11 cellular contexts compared by ENCODE assay signal in genomic region chr6:90222724-90223198, GRCh38.
DNase-seq lines count a peak whose midpoint lies in the region; ATAC-seq and FAIRE-seq lines count a peak whose summit lies in the region.
"Had no signal": no experiment of that assay in that cellular context is flagged by ENCODE, and none has a peak within 500 bp of the region (broad histone marks: within the 10 kb centered on the region; RNA-seq: fewer than 3 reads in every experiment).

No MANE protein-coding gene starts in this region.

- no peak overlapping the region for H3K27ac ChIP-seq in Karpas-422 (ENCODE audit: low read length)
- H3K27ac ChIP-seq: cardiac muscle cell, KMS-11 had no signal

- no peaks in the 10 kb centered on the region for H3K9me3 ChIP-seq in Karpas-422 (ENCODE audit: low read length)

- no peak overlapping the region for H3K9ac ChIP-seq in Karpas-422 (ENCODE audit: low read length)
- H3K9ac ChIP-seq: KMS-11 had no signal

- H3K36me3 ChIP-seq in Karpas-422 (ENCODE audit: insufficient read depth, low read length): no peaks in the 10 kb centered on the region

- no peaks in the 10 kb centered on the region for H4K20me1 ChIP-seq in Karpas-422 (ENCODE audit: insufficient read depth, low read depth, low read length)

- H3K27me3 ChIP-seq in Karpas-422 (ENCODE audit: low read length): no peaks in the 10 kb centered on the region
- H3K27me3 ChIP-seq: cardiac muscle cell had no signal

- H3K4me3 ChIP-seq in Karpas-422 (ENCODE audit: low read length): no peak overlapping the region
- H3K4me3 ChIP-seq: cardiac muscle cell had no signal

- no peak for ATAC-seq in HG03521 (IDR thresholded peaks at IDR 0.05; ENCODE audit: unreplicated experiment)

- no peak overlapping the region for H3K4me2 ChIP-seq in Karpas-422 (ENCODE audit: low read depth, low read length, poor library complexity, severe bottlenecking)
- H3K4me2 ChIP-seq: KMS-11 had no signal

- H2AFZ ChIP-seq in Karpas-422 (ENCODE audit: low read length): no peak overlapping the region

- H3K9me2 ChIP-seq in Karpas-422 (replicated peaks; ENCODE audit: insufficient read depth, low read length): no peaks in the 10 kb centered on the region

- peak; percentile 54 for DNase-seq in activated naive CD4-positive, alpha-beta T cell treated with Interleukin-2 at 50 U/mL for 16 hours
- DNase-seq in activated naive CD4-positive, alpha-beta T cell (lab: John Stamatoyannopoulos, UW): no peak
- peak; percentile 65 for DNase-seq in activated CD8-positive, alpha-beta memory T cell treated with anti-CD3 and anti-CD28 coated beads, Interleukin-2, amount 50 U/mL, for 4 hours
- DNase-seq in islet precursor cell (peak; percentile 87), urothelium cell line (ENCODE audit: low spot score) (peak; percentile 27), superior temporal gyrus (ENCODE audit: extremely low spot score) (no peak), Karpas-422 (no peak)
- DNase-seq: NCI-H526 treated with DMSO at 0.1 percent for 48 hours had no signal

- H3K4me1 ChIP-seq in Karpas-422 (ENCODE audit: low read length): peaks cover 21% of the 10 kb centered on the region

- FAIRE-seq in urothelium cell line (lab: Jason Lieb, UNC): no peak

- no peaks in the 10 kb centered on the region for H3K79me2 ChIP-seq in Karpas-422 (ENCODE audit: low read length)

Comparison
In these comparisons a context has a peak if more than half of its experiments do, and no peak if none do; other contexts are left out.
1. DNase-seq: peak in activated naive CD4-positive, alpha-beta T cell treated with Interleukin-2 at 50 U/mL for 16 hours (single experiment), activated CD8-positive, alpha-beta memory T cell treated with anti-CD3 and anti-CD28 coated beads, Interleukin-2, amount 50 U/mL, for 4 hours (single experiment), islet precursor cell (single experiment) and urothelium cell line (single experiment); none in activated naive CD4-positive, alpha-beta T cell (0 of 4), superior temporal gyrus (single experiment) and Karpas-422 (single experiment).